8 cellular contexts compared by ENCODE assay signal in the genomic region with DNA sequence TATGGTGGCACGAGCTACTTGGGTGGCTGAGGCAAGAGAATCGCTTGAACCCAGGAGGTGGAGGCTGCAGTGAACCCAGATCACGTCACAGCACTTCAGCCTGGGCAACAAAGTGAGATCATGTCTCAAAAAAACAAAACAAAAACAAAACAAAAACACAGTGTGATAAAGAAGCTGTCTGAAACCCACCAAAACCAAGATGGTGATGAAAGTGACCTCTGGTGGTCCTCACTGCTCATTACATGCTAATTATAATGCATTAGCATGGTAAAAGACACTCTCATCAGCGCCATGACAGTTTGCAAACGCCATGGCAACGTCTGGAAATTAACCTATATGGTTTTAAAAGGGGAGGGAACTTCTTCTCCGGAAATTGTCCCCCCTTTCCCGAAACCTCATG. TPM values are rescaled to one million over a fixed set of nuclear protein-coding genes. Genes with fewer than 3 reads are reported as not detected.
DNase-seq lines count a peak whose midpoint lies in the region; ATAC-seq, FAIRE-seq and TF ChIP-seq lines count a peak whose summit lies in the region.

No MANE protein-coding gene starts in this region.

- FAIRE-seq in endothelial cell of umbilical vein (lab: Jason Lieb, UNC), result peak; percentile 97

- no peaks in the 10 kb centered on the region for H3K9me2 ChIP-seq in neural cell (ENCODE audit: insufficient read depth, low read length)

- H3K9ac ChIP-seq in endothelial cell of umbilical vein (replicated peaks; ENCODE audit: extremely low read depth, insufficient read depth, low read length) (no peak overlapping the region), neural cell (ENCODE audit: low read length) (no peak overlapping the region)

- TF ChIP-seq EP300 in neural cell (conservative IDR thresholded peaks at IDR 0.05; ENCODE audit: poor library complexity, severe bottlenecking), result no peak

- H3F3A ChIP-seq in neural cell (ENCODE audit: insufficient read depth, low read length, poor library complexity, severe bottlenecking), result no peaks in the 10 kb centered on the region

- dilution Hi-C loops in endothelial cell of umbilical vein (cut with MboI; ENCODE audit: extremely low pct_ligation_motif_present, low sequenced_read_pairs), result no loop called here

- no peaks in the 10 kb centered on the region for H3K4me1 ChIP-seq in endothelial cell of umbilical vein (ENCODE audit: control insufficient read depth, extremely low read depth, insufficient read depth, low read length)

- H3K79me2 ChIP-seq in endothelial cell of umbilical vein (ENCODE audit: control insufficient read depth, insufficient read depth, low read length) (no peaks in the 10 kb centered on the region), neural cell (replicated peaks; ENCODE audit: insufficient read depth, low read length) (no peaks in the 10 kb centered on the region)

- H3K9me1 ChIP-seq in endothelial cell of umbilical vein (replicated peaks; ENCODE audit: control insufficient read depth, extremely low read depth, insufficient read depth, low read length), result no peaks in the 10 kb centered on the region

- no TSS peak for BruUV-seq in endothelial cell of umbilical vein (replicated peaks; lab: Mats Ljungman, UMichigan)

- peak; percentile 56 for TF ChIP-seq RAD21 in neural cell (conservative IDR thresholded peaks at IDR 0.05)

- H4K20me1 ChIP-seq in endothelial cell of umbilical vein (replicated peaks; ENCODE audit: control insufficient read depth, extremely low read depth, insufficient read depth, low read length) (no peaks in the 10 kb centered on the region), neural cell (ENCODE audit: insufficient read depth) (no peaks in the 10 kb centered on the region)

- DNase-seq in stimulated activated CD4-positive, alpha-beta T cell treated with anti-CD3 and anti-CD28 coated beads, Interleukin-2, amount 100 ng/mL, for 24 hours, result peak; percentile 4 to 14
- DNase-seq in stimulated activated CD4-positive, alpha-beta T cell treated with anti-CD3 and anti-CD28 coated beads, Interleukin-2, amount 100 ng/mL, for 48 hours, result no peak
- DNase-seq in RPMI8226 (peak; percentile 44), endothelial cell of umbilical vein (ENCODE audit: low read depth, low spot score) (peak; percentile 64), SKM-1 (lab: John Stamatoyannopoulos, UW; ENCODE audit: unreplicated experiment) (no peak)

- H3K9me3 ChIP-seq in endothelial cell of umbilical vein (replicated peaks; ENCODE audit: control insufficient read depth, insufficient read depth, low read length) (no peaks in the 10 kb centered on the region), neural cell (ENCODE audit: low read length) (no peaks in the 10 kb centered on the region)

- peak overlapping the region; percentile 13 for H2AFZ ChIP-seq in endothelial cell of umbilical vein (ENCODE audit: low read depth, low read length)
- no peak overlapping the region for H2AFZ ChIP-seq in neural cell (ENCODE audit: low read depth, low read length)

- H3K27me3 ChIP-seq in endothelial cell of umbilical vein (ENCODE audit: control insufficient read depth in 2 of 2, insufficient read depth in 2 of 2, low read length in 2 of 2), result no peaks in the 10 kb centered on the region
- no peaks in the 10 kb centered on the region for H3K27me3 ChIP-seq in neural cell (ENCODE audit: insufficient read depth, low read depth, low read length)

- peak; percentile 80 for ATAC-seq in HG02981 (IDR thresholded peaks at IDR 0.05; ENCODE audit: unreplicated experiment)
- ATAC-seq in HG02970 (IDR thresholded peaks at IDR 0.05; ENCODE audit: low FRiP score, unreplicated experiment), result no peak

- TF ChIP-seq CTCF in endothelial cell of umbilical vein (IDR thresholded peaks at IDR 0.05; ENCODE audit: extremely low read depth in 1 of 2, insufficient read depth in 1 of 2, low read depth in 1 of 2, low read length in 2 of 2), result peak in 1 of 2 donors; percentile 46
- TF ChIP-seq CTCF in neural cell (IDR thresholded peaks at IDR 0.05; ENCODE audit: poor library complexity, severe bottlenecking), result peak; percentile 68

- H3K36me3 ChIP-seq in endothelial cell of umbilical vein (ENCODE audit: control insufficient read depth in 2 of 2, extremely low read depth in 1 of 2, insufficient read depth in 2 of 2, low read length in 2 of 2), result no peaks in the 10 kb centered on the region
- H3K36me3 ChIP-seq in neural cell (ENCODE audit: insufficient read depth, low read length), result no peaks in the 10 kb centered on the region

- POLR2A ChIA-PET in endothelial cell of umbilical vein (lab: Charles Lee), result no interaction called here

- no peak overlapping the region for H3K4me2 ChIP-seq in endothelial cell of umbilical vein (ENCODE audit: insufficient read depth, low read length)
- no peak overlapping the region for H3K4me2 ChIP-seq in neural cell (ENCODE audit: low read length)

- CTCF ChIA-PET in endothelial cell of umbilical vein (lab: Charles Lee), result interaction anchor here (1.0 to 3.9 kb wide), 7 partner anchors 22 to 269 kb away, joined by 4 to 59 read pairs (median 5); partner anchors contain the start of gene OPHN1

- H3K27ac ChIP-seq in endothelial cell of umbilical vein (ENCODE audit: insufficient read depth, low read depth, low read length), result peak overlapping the region; percentile 57
- H3K27ac ChIP-seq in neural cell (ENCODE audit: low read length), result no peak overlapping the region

- intact Hi-C loops in endothelial cell of umbilical vein (cut with micrococcal nuclease), result loop anchor here (1.0 to 5.0 kb wide), 4 partner anchors 29 to 265 kb away; partner anchors contain the start of gene OPHN1

- no peak overlapping the region for H3K4me3 ChIP-seq in endothelial cell of umbilical vein (replicated peaks in 1 of 3; ENCODE audit: insufficient read depth in 1 of 3, low read depth in 1 of 3, low read length in 3 of 3)
- no peak overlapping the region for H3K4me3 ChIP-seq in neural cell (ENCODE audit: low read length)

- no peak for TF ChIP-seq POLR2A in endothelial cell of umbilical vein (IDR thresholded peaks at IDR 0.05; ENCODE audit: low read depth, low read length)

TF ChIP-seq in endothelial cell of umbilical vein, 7 proteins besides CTCF, POLR2A, EP300 and RAD21:
- TF ChIP-seq GATA2 (IDR thresholded peaks at IDR 0.05; ENCODE audit: insufficient read depth, insufficient read length, low read depth, low read length) (no peak), EZH2 (IDR thresholded peaks at IDR 0.05; ENCODE audit: borderline replicate concordance, low read depth, low read length, severe bottlenecking) (no peak), POLR2AphosphoS5 (IDR thresholded peaks at IDR 0.05; ENCODE audit: insufficient read depth, low read depth, low read length) (no peak), MYC (IDR thresholded peaks at IDR 0.05; ENCODE audit: low read depth, low read length) (no peak), FOS (IDR thresholded peaks at IDR 0.05; ENCODE audit: borderline replicate concordance, insufficient read depth, low read length) (no peak), JUN (IDR thresholded peaks at IDR 0.05; ENCODE audit: borderline replicate concordance, insufficient read depth, insufficient read length, low read depth) (no peak)
- TF ChIP-seq, protein P1, sequence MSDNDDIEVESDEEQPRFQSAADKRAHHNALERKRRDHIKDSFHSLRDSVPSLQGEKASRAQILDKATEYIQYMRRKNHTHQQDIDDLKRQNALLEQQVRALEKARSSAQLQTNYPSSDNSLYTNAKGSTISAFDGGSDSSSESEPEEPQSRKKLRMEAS (IDR thresholded peaks at IDR 0.05; ENCODE audit: insufficient read depth, insufficient read length), result no peak

TF ChIP-seq in neural cell, 6 proteins besides CTCF, POLR2A, EP300 and RAD21 (continues in another document):
- no peak for TF ChIP-seq MXI1 (conservative IDR thresholded peaks at IDR 0.05; ENCODE audit: poor library complexity, severe bottlenecking)
- no peak for TF ChIP-seq EZH2 (IDR thresholded peaks at IDR 0.05; ENCODE audit: borderline replicate concordance, insufficient read depth, low read length, poor library complexity, severe bottlenecking)

RNA-seq across cellular contexts. Expression of gene OPHN1, which starts 29.4 kb away (rescaled TPM):
- total RNA-seq in endothelial cell of umbilical vein, result 6.2 and 6.7 TPM in 2 replicates
- polyA plus RNA-seq in endothelial cell of umbilical vein (3.2 and 3.9 TPM in 2 replicates), neural cell (7.3 and 7.6 TPM in 2 replicates)
- polyA plus RNA-seq in endothelial cell of umbilical vein (2011; cell fraction: cytosol; rRNA removed), result 2.6 TPM in 2 replicates
- polyA plus RNA-seq in endothelial cell of umbilical vein (2011; cell fraction: nucleus; rRNA removed), result 8.7 and 9.8 TPM in 2 replicates
- polyA plus RNA-seq in endothelial cell of umbilical vein (2012), result 3.6 and 4.3 TPM in 2 replicates
- polyA minus RNA-seq in endothelial cell of umbilical vein (9.0 and 13.2 TPM in 2 replicates), neural cell (27.0 and 42.3 TPM in 2 replicates)
- polyA minus RNA-seq in endothelial cell of umbilical vein (2011; cell fraction: cytosol; rRNA and poly(A)+ RNA removed), result 21.0 TPM
- polyA minus RNA-seq in endothelial cell of umbilical vein (2011; cell fraction: nucleus; rRNA and poly(A)+ RNA removed), result 16.9 and 18.3 TPM in 2 replicates

RNA-seq across cellular contexts. Expression of gene YIPF6, which starts 36.2 kb away (rescaled TPM):
- 28.5 and 29.6 TPM in 2 replicates for total RNA-seq in endothelial cell of umbilical vein
- polyA plus RNA-seq in endothelial cell of umbilical vein (15.4 and 17.1 TPM in 2 replicates), neural cell (19.8 and 28.5 TPM in 2 replicates)
- polyA plus RNA-seq in endothelial cell of umbilical vein (2011; cell fraction: cytosol; rRNA removed), result 10.1 and 11.4 TPM in 2 replicates
- 8.6 and 10.2 TPM in 2 replicates for polyA plus RNA-seq in endothelial cell of umbilical vein (2011; cell fraction: nucleus; rRNA removed)
- polyA plus RNA-seq in endothelial cell of umbilical vein (2012), result 18.0 and 20.8 TPM in 2 replicates
- polyA minus RNA-seq in endothelial cell of umbilical vein (25.4 and 32.0 TPM in 2 replicates), neural cell (36.3 and 45.7 TPM in 2 replicates)
- polyA minus RNA-seq in endothelial cell of umbilical vein (2011; cell fraction: cytosol; rRNA and poly(A)+ RNA removed), result 24.5 TPM
- polyA minus RNA-seq in endothelial cell of umbilical vein (2011; cell fraction: nucleus; rRNA and poly(A)+ RNA removed), result 13.0 and 16.7 TPM in 2 replicates

Comparison
In these comparisons a context has a peak if more than half of its experiments do, and no peak if none do; other contexts are left out.
1. DNase-seq: peak in stimulated activated CD4-positive, alpha-beta T cell treated with anti-CD3 and anti-CD28 coated beads, Interleukin-2, amount 100 ng/mL, for 24 hours (2 of 2), RPMI8226 (single experiment) and endothelial cell of umbilical vein (single experiment); none in stimulated activated CD4-positive, alpha-beta T cell treated with anti-CD3 and anti-CD28 coated beads, Interleukin-2, amount 100 ng/mL, for 48 hours (0 of 2) and SKM-1 (single experiment).